ENCODE assay signal across 29 cellular contexts in the genomic region with DNA sequence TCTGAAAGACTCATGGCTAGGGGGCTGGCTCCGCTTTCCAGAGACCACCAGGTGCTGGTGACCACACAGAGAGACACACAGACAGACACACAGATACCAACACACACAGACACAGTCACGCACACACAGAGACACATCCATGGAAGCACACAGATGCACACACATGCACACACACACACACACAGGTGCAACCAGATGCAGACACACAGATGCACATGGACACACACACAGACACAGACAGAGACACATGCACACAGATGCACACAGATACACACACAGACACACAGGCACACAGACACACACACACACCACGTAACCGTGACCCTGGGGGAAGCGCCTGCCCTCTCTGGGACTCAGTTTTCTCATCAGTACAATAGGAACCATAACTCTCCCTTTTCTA.
"Had no signal": no experiment of that assay in that cellular context is flagged by ENCODE, and none has a peak within 500 bp of the region (broad histone marks: within the 10 kb centered on the region; RNA-seq: fewer than 3 reads in every experiment).

No MANE protein-coding gene starts in this region.

- DNase-seq: activated CD4-positive, alpha-beta T cell treated with anti-CD3 and anti-CD28 coated beads for 4 hours; activated CD4-positive, alpha-beta T cell treated with anti-CD3 and anti-CD28 coated beads, Interleukin-2, amount 50 U/mL, for 4 hours; activated CD8-positive, alpha-beta memory T cell treated with anti-CD3 and anti-CD28 coated beads, Interleukin-2, amount 50 U/mL, for 48 hours; activated CD8-positive, alpha-beta T cell treated with anti-CD3 and anti-CD28 coated beads, Interleukin-2, amount 10 ng/mL, durations not matched to agents 7 days and 5 days; activated naive CD8-positive, alpha-beta T cell treated with anti-CD3 and anti-CD28 coated beads, Interleukin-2, amount 50 U/mL, for 24 hours; activated T-cell treated with anti-CD3 and anti-CD28 coated beads, Interleukin-2, amount 50 U/mL, for 1 hour; amniotic stem cell; body of pancreas; cerebellar nuclear complex; Kasumi-1; KBM-7; NCI-H1105 treated with DMSO at 0.1 percent for 48 hours; NCI-H1436 treated with DMSO at 0.1 percent for 48 hours; NCI-H1930; NCI-H2107; NCI-H2171 treated with DMSO at 0.1 percent for 48 hours; NCI-H345; NCI-H510A; NCI-H69; NK-92 treated with Interleukin-12 subunit alpha and Interleukin-12 subunit beta, amount 100 ng/mL, for 24 hours; OCI-M1; Right ventricle myocardium superior; RPMI8226; SJCRH30; SK-N-SH; T-helper 1 cell; WERI-Rb-1 had no signal

- H3K4me3 Mint-ChIP-seq: activated CD8-positive, alpha-beta T cell treated with anti-CD3 and anti-CD28 coated beads, Interleukin-2, amount 10 ng/mL, durations not matched to agents 7 days and 5 days; activated naive CD8-positive, alpha-beta T cell treated with anti-CD3 and anti-CD28 coated beads, Interleukin-2, amount 50 U/mL, for 24 hours had no signal

- H3K4me1 Mint-ChIP-seq: activated naive CD8-positive, alpha-beta T cell treated with anti-CD3 and anti-CD28 coated beads, Interleukin-2, amount 50 U/mL, for 24 hours had no signal

- ATAC-seq: activated CD8-positive, alpha-beta T cell treated with anti-CD3 and anti-CD28 coated beads, Interleukin-2, amount 10 ng/mL, durations not matched to agents 7 days and 5 days; activated naive CD4-positive, alpha-beta T cell treated with anti-CD3 and anti-CD28 coated beads, Interleukin-2, amount 50 U/mL, for 72 hours; activated naive CD8-positive, alpha-beta T cell treated with anti-CD3 and anti-CD28 coated beads, Interleukin-2, amount 50 U/mL, for 24 hours; body of pancreas; Panc1 had no signal

- H3K27ac Mint-ChIP-seq: activated CD8-positive, alpha-beta T cell treated with anti-CD3 and anti-CD28 coated beads, Interleukin-2, amount 10 ng/mL, durations not matched to agents 7 days and 5 days; activated naive CD4-positive, alpha-beta T cell treated with anti-CD3 and anti-CD28 coated beads, Interleukin-2, amount 50 U/mL, for 72 hours; activated naive CD8-positive, alpha-beta T cell treated with anti-CD3 and anti-CD28 coated beads, Interleukin-2, amount 50 U/mL, for 24 hours had no signal
